10 cellular contexts compared by ENCODE assay signal in the genomic region with DNA sequence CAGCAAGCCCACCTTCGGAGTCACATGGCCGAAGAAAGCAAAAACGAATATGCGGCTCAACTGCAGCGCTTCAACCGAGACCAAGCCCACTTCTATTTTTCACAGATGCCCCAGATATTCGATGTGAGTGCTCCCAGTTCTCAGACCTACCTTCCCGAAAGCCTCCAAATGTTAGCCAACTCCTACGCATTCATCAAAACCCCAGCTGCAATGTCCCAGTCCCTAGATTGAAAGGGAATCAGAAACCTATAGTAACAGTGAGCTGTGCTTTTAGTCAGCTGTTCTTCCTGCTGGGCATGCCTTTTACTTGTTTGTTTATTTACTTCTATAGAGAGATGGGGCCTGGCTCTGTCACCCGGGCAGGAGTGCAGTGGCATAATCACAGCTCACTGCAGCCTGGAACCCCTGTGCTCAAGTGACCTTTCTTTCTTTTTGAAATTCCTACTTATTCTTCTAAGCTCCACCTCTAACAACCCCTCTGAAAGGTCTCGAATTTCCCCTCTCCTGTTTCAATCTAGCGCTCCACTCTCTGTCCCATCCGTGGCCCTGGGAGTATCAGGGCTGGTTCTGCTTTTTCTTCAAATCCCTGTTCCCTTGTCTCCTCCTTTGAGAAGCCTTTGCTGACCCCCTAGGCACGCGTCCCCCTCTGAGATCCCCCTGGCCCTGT. TPM values are rescaled to one million over a fixed set of nuclear protein-coding genes. Genes with fewer than 3 reads are reported as not detected.
DNase-seq lines count a peak whose midpoint lies in the region; ATAC-seq and TF ChIP-seq lines count a peak whose summit lies in the region.
"Had no signal": no experiment of that assay in that cellular context is flagged by ENCODE, and none has a peak within 500 bp of the region (broad histone marks: within the 10 kb centered on the region; RNA-seq: fewer than 3 reads in every experiment).

No MANE protein-coding gene starts in this region.

- H3K9me3 ChIP-seq in H9 (ENCODE audit: control insufficient read depth, low read depth, low read length) = no peaks in the 10 kb centered on the region
- H3K9me3 ChIP-seq in hepatocyte (ENCODE audit: low read depth) = no peaks in the 10 kb centered on the region

- DNase-seq in H9 (no peak), T-cell (no peak), hepatocyte (ENCODE audit: low spot score) (no peak), left colon (no peak), NCI-H187 treated with DMSO at 0.1 percent for 48 hours (lab: John Stamatoyannopoulos, UW) (no peak), NCI-H748 (lab: John Stamatoyannopoulos, UW; ENCODE audit: unreplicated experiment) (no peak)
- DNase-seq: activated CD4-positive, alpha-beta T cell treated with anti-CD3 and anti-CD28 coated beads for 48 hours; central memory CD4-positive, alpha-beta T cell; NCI-H446 treated with DMSO at 0.1 percent for 48 hours had no signal

- no peak overlapping the region for H4K5ac ChIP-seq in H9 (ENCODE audit: insufficient read length, low read depth, low read length)

- H3K27me3 Mint-ChIP-seq in H9 (ENCODE audit: low read depth) = no peaks in the 10 kb centered on the region
- no peaks in the 10 kb centered on the region for H3K27me3 Mint-ChIP-seq in T-cell
- no peaks in the 10 kb centered on the region for H3K27me3 Mint-ChIP-seq in stimulated activated memory B cell treated with anti-CD40 and anti-IgM and Interleukin-4, amounts not matched to agents 10 μg/mL and 1 μg/mL and 100 μg/mL, for 72 hours

- no peaks in the 10 kb centered on the region for H3K36me3 ChIP-seq in hepatocyte (replicated peaks; ENCODE audit: insufficient read depth, low read depth)

- no peak overlapping the region for H3K18ac ChIP-seq in H9 (ENCODE audit: insufficient read length, low read depth, low read length)

- H2AFZ ChIP-seq in H9 (ENCODE audit: low read length) = no peak overlapping the region
- H2AFZ ChIP-seq in hepatocyte = no peak overlapping the region

- H3K27me3 ChIP-seq in H9 (ENCODE audit: insufficient read depth, low read length) (no peaks in the 10 kb centered on the region), hepatocyte (no peaks in the 10 kb centered on the region)

- CTCF ChIA-PET in T-cell (lab: Charles Lee) = no interaction called here

- POLR2A ChIA-PET in T-cell (lab: Charles Lee) = no interaction called here

- no peak overlapping the region for H3K23ac ChIP-seq in H9 (ENCODE audit: insufficient read length, low read depth, low read length)

- H3K9me3 Mint-ChIP-seq in H9 (no peaks in the 10 kb centered on the region), T-cell (no peaks in the 10 kb centered on the region)
- H3K9me3 Mint-ChIP-seq in stimulated activated memory B cell treated with anti-CD40 and anti-IgM and Interleukin-4, amounts not matched to agents 10 μg/mL and 1 μg/mL and 100 μg/mL, for 72 hours = no peaks in the 10 kb centered on the region

- H3K4me1 ChIP-seq in H9 (ENCODE audit: insufficient read depth, low read length) (peaks cover 5% of the 10 kb centered on the region), hepatocyte (ENCODE audit: insufficient read depth) (peaks cover 35% of the 10 kb centered on the region)

- H3K27ac Mint-ChIP-seq in H9 (peak overlapping the region; percentile 64 to 98 (median 94)), T-cell (peak overlapping the region; percentile 31 to 37)
- peak overlapping the region; percentile 56 for H3K27ac Mint-ChIP-seq in stimulated activated memory B cell treated with anti-CD40 and anti-IgM and Interleukin-4, amounts not matched to agents 10 μg/mL and 1 μg/mL and 100 μg/mL, for 72 hours

- no peak overlapping the region for H2AK5ac ChIP-seq in H9 (ENCODE audit: insufficient read length, low read length)

- H3K79me2 ChIP-seq in H9 (ENCODE audit: insufficient read depth, low read length) = no peaks in the 10 kb centered on the region; the same call in 1 of the 2 replicates
- H3K79me2 ChIP-seq in hepatocyte = peaks cover 49% of the 10 kb centered on the region

- H4K8ac ChIP-seq in H9 (replicated peaks; ENCODE audit: insufficient read length, low read depth, low read length) = no peak overlapping the region

- H2BK5ac ChIP-seq in H9 (ENCODE audit: insufficient read length, low read length) = no peak overlapping the region

- H4K91ac ChIP-seq in H9 (ENCODE audit: insufficient read length, low read depth, low read length) = no peak overlapping the region

- H3K56ac ChIP-seq in H9 (ENCODE audit: insufficient read length, low read depth, low read length) = no peak overlapping the region

- no peak overlapping the region for H3K4me3 ChIP-seq in hepatocyte

- ATAC-seq in T-cell (replicated peaks in 1 of 4) (no peak), left colon (no peak)
- no peak for ATAC-seq in stimulated activated memory B cell treated with anti-CD40 and anti-IgM and Interleukin-4, amounts not matched to agents 10 μg/mL and 1 μg/mL and 100 μg/mL, for 72 hours

- H3K27ac ChIP-seq in H9 (ENCODE audit: insufficient read length, low read depth, low read length) (peak overlapping the region; percentile 31), hepatocyte (peak overlapping the region; percentile 82)

- H3K4me1 Mint-ChIP-seq in H9 = peaks cover 32 to 47% of the 10 kb centered on the region in 2 experiments
- peaks cover 12 to 18% (median 17%) of the 10 kb centered on the region in 3 donors for H3K4me1 Mint-ChIP-seq in T-cell
- peaks cover 27% of the 10 kb centered on the region for H3K4me1 Mint-ChIP-seq in stimulated activated memory B cell treated with anti-CD40 and anti-IgM and Interleukin-4, amounts not matched to agents 10 μg/mL and 1 μg/mL and 100 μg/mL, for 72 hours

- H4K20me1 ChIP-seq in H9 (ENCODE audit: control insufficient read depth, insufficient read depth, insufficient read length) (no peaks in the 10 kb centered on the region), hepatocyte (ENCODE audit: insufficient read depth, poor library complexity, severe bottlenecking) (peaks cover 5% of the 10 kb centered on the region)

- H3T11ph ChIP-seq in H9 (ENCODE audit: low read length) = no peak overlapping the region

- H3K23me2 ChIP-seq in H9 (ENCODE audit: insufficient read length, low read depth, low read length, poor library complexity, severe bottlenecking) = peaks cover 8% of the 10 kb centered on the region

- no peaks in the 10 kb centered on the region for H3K79me1 ChIP-seq in H9 (ENCODE audit: insufficient read depth, low read depth, low read length, poor library complexity, severe bottlenecking)

- H3K9ac ChIP-seq in H9 (ENCODE audit: extremely low read depth, insufficient read length, low read length) = peak overlapping the region; percentile 13

- no peaks in the 10 kb centered on the region for H3K9me2 ChIP-seq in hepatocyte (replicated peaks; ENCODE audit: insufficient read depth)

- H2BK120ac ChIP-seq in H9 (ENCODE audit: low read depth, low read length, poor library complexity, severe bottlenecking) = no peak overlapping the region

- TF ChIP-seq CTCF in H9 (conservative IDR thresholded peaks at IDR 0.05) (no peak), hepatocyte (IDR thresholded peaks at IDR 0.05; ENCODE audit: poor library complexity) (no peak)

- no peak overlapping the region for H2BK15ac ChIP-seq in H9 (ENCODE audit: low read depth, low read length)

- H3K4me3 Mint-ChIP-seq in H9 = peak overlapping the region; percentile 15 to 22; a peak in 4 of 5 replicates
- no peak overlapping the region for H3K4me3 Mint-ChIP-seq in T-cell
- H3K4me3 Mint-ChIP-seq in stimulated activated memory B cell treated with anti-CD40 and anti-IgM and Interleukin-4, amounts not matched to agents 10 μg/mL and 1 μg/mL and 100 μg/mL, for 72 hours = no peak overlapping the region

- H2BK12ac ChIP-seq in H9 (ENCODE audit: insufficient read length, low read depth, low read length) = no peak overlapping the region

- H3K36me3 Mint-ChIP-seq in H9 (ENCODE audit: insufficient read depth in 1 of 3, low read depth in 3 of 3) = peaks cover 42 to 64% (median 60%) of the 10 kb centered on the region in 3 experiments; a peak in 6 of 7 replicates
- H3K36me3 Mint-ChIP-seq in T-cell = peaks cover 33% of the 10 kb centered on the region
- H3K36me3 Mint-ChIP-seq in stimulated activated memory B cell treated with anti-CD40 and anti-IgM and Interleukin-4, amounts not matched to agents 10 μg/mL and 1 μg/mL and 100 μg/mL, for 72 hours = peaks cover 58% of the 10 kb centered on the region

- H3K4ac ChIP-seq in H9 (ENCODE audit: low read depth, low read length) = no peak overlapping the region

- H3K14ac ChIP-seq in H9 (ENCODE audit: insufficient read depth, low read length) = no peak overlapping the region

- H3K4me2 ChIP-seq in H9 (ENCODE audit: insufficient read depth, insufficient read length, low read length) (no peak overlapping the region), hepatocyte (peak overlapping the region; percentile 58)

- intact Hi-C loops in left colon (cut with DNase I, micrococcal nuclease) = loop anchor here in 1 of 2 donors (10.0 kb wide), 1 partner anchor 111 kb away; no protein-coding TSS in a partner anchor

- no CpG with 5 or more reads among the region's 15 CpGs for WGBS in H9 (ENCODE audit: extremely low coverage, insufficient read length, low lambda C conversion rate)
- 77% methylated on average over 15 of the region's 15 CpGs for WGBS in hepatocyte (ENCODE audit: low lambda C conversion rate, missing lambda C conversion rate)

- H2BK20ac ChIP-seq in H9 (ENCODE audit: low read depth, low read length, poor library complexity, severe bottlenecking) = no peak overlapping the region

RNA-seq across cellular contexts. Expression of gene TRIP10, which starts 4.4 kb away (rescaled TPM):
- total RNA-seq in H9 (2021) (54.1 and 56.4 TPM in 2 replicates), T-cell (1 to 10 TPM; 2.6 to 8.7 (median 7.3) TPM), hepatocyte (48.8 and 50.5 TPM in 2 replicates), left colon (10 to 100 TPM; 73.6 to 73.9 TPM)
- polyA plus RNA-seq in hepatocyte = 79.5 and 85.7 TPM in 2 replicates

RNA-seq across cellular contexts. Expression of gene GPR108, which starts 6.5 kb away (rescaled TPM):
- total RNA-seq in H9 (2021) (38.2 and 39.3 TPM in 2 replicates), T-cell (10 to 100 TPM; 51.8 to 83.3 (median 58.4) TPM), hepatocyte (59.0 and 66.6 TPM in 2 replicates), left colon (100 to 1,000 TPM; 124 to 128 TPM)
- polyA plus RNA-seq in hepatocyte = 120 TPM in 2 replicates

RNA-seq across cellular contexts. Expression of gene SH2D3A, which starts 23.4 kb away (rescaled TPM):
- total RNA-seq in H9 (2021) = 17.9 and 22.0 TPM in 2 replicates
- total RNA-seq in T-cell = 10 to 100 TPM; 61.7 to 83.7 (median 73.6) TPM
- 14.8 and 18.9 TPM in 2 replicates for total RNA-seq in hepatocyte
- 19.6 and 26.0 TPM in 2 replicates for polyA plus RNA-seq in hepatocyte
- 10 to 100 TPM; 46.7 to 52.1 TPM for total RNA-seq in left colon

RNA-seq across cellular contexts. Expression of gene C3, which starts 23.4 kb away (rescaled TPM):
- total RNA-seq in H9 (2021) (4.9 and 5.9 TPM in 2 replicates), T-cell (10 to 100 TPM in 1 of 5 donors, 1 to 10 TPM in 3, not detected in 1; 1.1 to 10.6 (median 7.6) TPM), hepatocyte (563 and 814 TPM in 2 replicates), left colon (100 to 1,000 TPM in 1 of 2 donors, 10 to 100 TPM in 1; 49.0 to 162 TPM)
- 493 and 556 TPM in 2 replicates for polyA plus RNA-seq in hepatocyte

RNA-seq across cellular contexts. Expression of gene VAV1, which starts 28.7 kb away (rescaled TPM):
- total RNA-seq in H9 (2021) = 0.61 and 0.90 TPM in 2 replicates
- 100 to 1,000 TPM in 2 of 5 donors, 10 to 100 TPM in 3; 82.5 to 114 (median 92.2) TPM for total RNA-seq in T-cell
- 0.23 and 0.32 TPM in 2 replicates for total RNA-seq in hepatocyte
- not detected in 2 replicates for polyA plus RNA-seq in hepatocyte
- total RNA-seq in left colon = 1 to 10 TPM; 8.2 to 8.5 TPM

Comparison
In these comparisons a context has a peak if more than half of its experiments do, and no peak if none do; other contexts are left out.
1. H3K27ac Mint-ChIP-seq: peak in every context shown above with its lines; median percentile 94 in H9; 56 in stimulated activated memory B cell treated with anti-CD40 and anti-IgM and Interleukin-4, amounts not matched to agents 10 μg/mL and 1 μg/mL and 100 μg/mL, for 72 hours; 34 in T-cell.
2. H3K4me3 Mint-ChIP-seq: peak in H9 (2 of 2); none in T-cell (0 of 3) and stimulated activated memory B cell treated with anti-CD40 and anti-IgM and Interleukin-4, amounts not matched to agents 10 μg/mL and 1 μg/mL and 100 μg/mL, for 72 hours (single experiment).